In genomic region chr10:99700649-99701048, GRCh38 we compare ENCODE assay signal across 20 cellular contexts.
"Had no signal": no experiment of that assay in that cellular context is flagged by ENCODE, and none has a peak within 500 bp of the region (broad histone marks: within the 10 kb centered on the region; RNA-seq: fewer than 3 reads in every experiment).

No MANE protein-coding gene starts in this region.

- DNase-seq: effector memory CD4-positive, alpha-beta T cell; esophagus squamous epithelium; foreskin keratinocyte; kidney; left cardiac atrium; left ventricle myocardium inferior; lower lobe of right lung; mesendoderm; natural killer cell; nucleus accumbens; pancreas; right lobe of liver; stimulated activated CD4-positive, alpha-beta T cell treated with anti-CD3 and anti-CD28 coated beads, Interleukin-12 subunit alpha, Interleukin-12 subunit beta, amount 100 ng/mL, for 4 hours; stimulated activated naive CD4-positive, alpha-beta T cell; stomach; substantia nigra; transverse colon had no signal

- ATAC-seq: foreskin keratinocyte, left cardiac atrium, lower lobe of right lung, natural killer cell, pancreas, right lobe of liver had no signal

- H3K27ac Mint-ChIP-seq: natural killer cell, neural progenitor cell, progenitor cell of endocrine pancreas had no signal

- FAIRE-seq: endometrium, kidney, pancreas had no signal

- H3K4me3 Mint-ChIP-seq: natural killer cell, neural progenitor cell had no signal

- H3K27me3 Mint-ChIP-seq: progenitor cell of endocrine pancreas had no signal

- H3K4me1 Mint-ChIP-seq: natural killer cell, neural progenitor cell had no signal

- H3K9me3 Mint-ChIP-seq: natural killer cell, neural progenitor cell had no signal
